Comparison of ENCODE assay signal across 25 cellular contexts in the genomic region with DNA sequence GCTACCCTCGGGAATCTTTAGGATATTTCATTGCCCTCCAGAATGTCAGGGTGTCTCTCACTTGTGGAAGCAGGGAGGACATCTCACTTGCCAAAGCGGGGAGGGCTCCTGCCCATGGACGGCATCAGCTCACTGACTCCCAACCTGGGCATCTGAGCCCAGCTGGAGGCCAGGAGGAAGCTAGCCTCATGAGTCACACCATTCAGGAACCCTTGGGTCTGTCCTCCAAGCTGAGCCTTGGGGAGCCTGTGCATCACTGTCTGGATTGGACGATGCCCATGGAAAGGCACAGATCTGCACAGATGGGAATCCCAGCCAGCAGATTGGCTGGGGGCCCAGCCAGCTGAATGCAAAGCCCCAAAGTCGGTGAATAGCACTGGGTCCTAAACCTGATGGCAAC. TPM values are rescaled to one million over a fixed set of nuclear protein-coding genes. Genes with fewer than 3 reads are reported as not detected.
DNase-seq lines count a peak whose midpoint lies in the region; ATAC-seq and TF ChIP-seq lines count a peak whose summit lies in the region.
"Had no signal": no experiment of that assay in that cellular context is flagged by ENCODE, and none has a peak within 500 bp of the region (broad histone marks: within the 10 kb centered on the region; RNA-seq: fewer than 3 reads in every experiment).

No MANE protein-coding gene starts in this region.

- no peak overlapping the region for H3K27ac ChIP-seq in foreskin keratinocyte
- H3K27ac ChIP-seq: 22Rv1, BLaER1 had no signal

- intact Hi-C loops in posterior vena cava (cut with DNase I) = no loop called here

- ATAC-seq in foreskin keratinocyte (peak; percentile 13), SK-N-SH treated with all-trans-retinoic acid at 6 μM for 48 hours (no peak), GM21390 (IDR thresholded peaks at IDR 0.05; ENCODE audit: unreplicated experiment) (no peak)

- no peak for TF ChIP-seq CTCF in foreskin keratinocyte (conservative IDR thresholded peaks at IDR 0.05)
- TF ChIP-seq CTCF in GM13976 (IDR thresholded peaks at IDR 0.05; ENCODE audit: borderline replicate concordance, control extremely low read depth, extremely low read depth, insufficient read depth, missing control alignments) = no peak

- in situ Hi-C loops in GM13976 (cut with MboI; ENCODE audit: low sequenced_read_pairs, unreplicated experiment) = no loop called here

- no peaks in the 10 kb centered on the region for H3K4me1 ChIP-seq in foreskin keratinocyte

- peaks cover 30% of the 10 kb centered on the region for H3K27me3 ChIP-seq in foreskin keratinocyte
- H3K27me3 ChIP-seq: BLaER1 had no signal

- DNase-seq in DMS 273 (lab: John Stamatoyannopoulos, UW; ENCODE audit: unreplicated experiment) (peak; percentile 42), DMS 273 treated with DMSO at 0.1 percent for 48 hours (lab: John Stamatoyannopoulos, UW) (no peak), M059J (ENCODE audit: low read depth) (peak; percentile 19), foreskin keratinocyte (no peak), posterior vena cava (ENCODE audit: low spot score) (peak; percentile 40), GM13976 (ENCODE audit: low spot score) (no peak)
- DNase-seq: ACHN, COR-L47, DND-41, HFFc6, NCI-H1092 treated with DMSO at 0.1 percent for 48 hours, NCI-H146, NCI-H2029, NCI-H2227 treated with DMSO at 0.1 percent for 48 hours, NCI-H526 treated with DMSO at 0.1 percent for 48 hours, OCI-M1, SHP77 had no signal

TF ChIP-seq in SK-N-SH treated with all-trans-retinoic acid at 6 μM for 48 hours, 23 proteins besides CTCF, POLR2A, EP300 and RAD21:
- TF ChIP-seq ZNF70 (CRISPR knock-in tag; IDR thresholded peaks at IDR 0.05) (no peak), BACH2 (CRISPR knock-in tag; IDR thresholded peaks at IDR 0.05; ENCODE audit: borderline replicate concordance) (no peak), ZNF8 (CRISPR knock-in tag; IDR thresholded peaks at IDR 0.05) (no peak), RARB (CRISPR knock-in tag; IDR thresholded peaks at IDR 0.05) (no peak), ZFP3 (CRISPR knock-in tag; IDR thresholded peaks at IDR 0.05) (no peak), CSRNP3 (CRISPR knock-in tag; IDR thresholded peaks at IDR 0.05) (no peak), TSHZ2 (CRISPR knock-in tag; IDR thresholded peaks at IDR 0.05) (no peak), TCF4 (CRISPR knock-in tag; IDR thresholded peaks at IDR 0.05; ENCODE audit: borderline replicate concordance) (no peak), CSDC2 (CRISPR knock-in tag; IDR thresholded peaks at IDR 0.05) (no peak), GLIS3 (CRISPR knock-in tag; IDR thresholded peaks at IDR 0.05) (no peak), PATZ1 (CRISPR knock-in tag; IDR thresholded peaks at IDR 0.05; ENCODE audit: borderline replicate concordance) (no peak), ZC3H10 (CRISPR knock-in tag; IDR thresholded peaks at IDR 0.05) (no peak)
- TF ChIP-seq, protein P1, sequence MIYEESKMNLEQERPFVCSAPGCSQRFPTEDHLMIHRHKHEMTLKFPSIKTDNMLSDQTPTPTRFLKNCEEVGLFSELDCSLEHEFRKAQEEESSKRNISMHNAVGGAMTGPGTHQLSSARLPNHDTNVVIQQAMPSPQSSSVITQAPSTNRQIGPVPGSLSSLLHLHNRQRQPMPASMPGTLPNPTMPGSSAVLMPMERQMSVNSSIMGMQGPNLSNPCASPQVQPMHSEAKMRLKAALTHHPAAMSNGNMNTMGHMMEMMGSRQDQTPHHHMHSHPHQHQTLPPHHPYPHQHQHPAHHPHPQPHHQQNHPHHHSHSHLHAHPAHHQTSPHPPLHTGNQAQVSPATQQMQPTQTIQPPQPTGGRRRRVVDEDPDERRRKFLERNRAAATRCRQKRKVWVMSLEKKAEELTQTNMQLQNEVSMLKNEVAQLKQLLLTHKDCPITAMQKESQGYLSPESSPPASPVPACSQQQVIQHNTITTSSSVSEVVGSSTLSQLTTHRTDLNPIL (CRISPR knock-in tag; IDR thresholded peaks at IDR 0.05; ENCODE audit: low read depth) = no peak

RNA-seq across cellular contexts. Expression of gene WNT3A, which starts 25.2 kb away (rescaled TPM):
- not detected in 2 replicates for total RNA-seq in M059J (2014; rRNA removed; shearing (Covaris generic))
- total RNA-seq in foreskin keratinocyte (0.04 TPM in 1 of 2 replicates, not detected in the other), posterior vena cava (not detected)
- 0.02 and 0.07 TPM in 2 replicates for polyA plus RNA-seq in foreskin keratinocyte
- total RNA-seq: G401, HepG2, HFFc6, HT-29, K562 had no signal
- polyA plus RNA-seq: HepG2, K562 had no signal

RNA-seq across cellular contexts. Expression of gene ARF1, which starts 50.5 kb away (rescaled TPM):
- 205 and 280 TPM in 2 replicates for total RNA-seq in M059J (2014; rRNA removed; shearing (Covaris generic))
- 273 and 306 TPM in 2 replicates for total RNA-seq in foreskin keratinocyte
- polyA plus RNA-seq in foreskin keratinocyte = 384 and 386 TPM in 2 replicates
- total RNA-seq in posterior vena cava = 100 to 1,000 TPM; 300 to 342 TPM

Comparison
In these comparisons a context has a peak if more than half of its experiments do, and no peak if none do; other contexts are left out.
1. DNase-seq: peak in DMS 273 (single experiment), M059J (single experiment) and posterior vena cava (single experiment); none in DMS 273 treated with DMSO at 0.1 percent for 48 hours (single experiment), foreskin keratinocyte (0 of 2) and GM13976 (single experiment).